8 cellular contexts compared by ENCODE assay signal in genomic region chr9:128635266-128636023, GRCh38. TPM values are rescaled to one million over a fixed set of nuclear protein-coding genes. Genes with fewer than 3 reads are reported as not detected.
DNase-seq lines count a peak whose midpoint lies in the region; ATAC-seq and TF ChIP-seq lines count a peak whose summit lies in the region.

No MANE protein-coding gene starts in this region.

- peak; percentile 40 for TF ChIP-seq CTCF in GM06990 (IDR thresholded peaks at IDR 0.05; ENCODE audit: insufficient read depth, low read length, poor library complexity, severe bottlenecking)
- TF ChIP-seq CTCF in suprapubic skin (IDR thresholded peaks at IDR 0.05), result peak; percentile 81 to 87

- peaks cover 32% of the 10 kb centered on the region for H3K4me1 ChIP-seq in suprapubic skin

- DNase-seq in GM06990 (ENCODE audit: extremely low read depth, insufficient read length), result no peak
- peak; percentile 60 for DNase-seq in NCI-H2107 treated with DMSO at 0.1 percent for 48 hours (lab: John Stamatoyannopoulos, UW; ENCODE audit: unreplicated experiment)
- DNase-seq in T47D (ENCODE audit: low read depth in 1 of 2, low spot score in 1 of 2), result peak; percentile 77 to 96
- peak; percentile 94 for DNase-seq in kidney glomerular epithelial cell (lab: John Stamatoyannopoulos, UW)
- peak; percentile 94 for DNase-seq in suprapubic skin (ENCODE audit: low spot score in 2 of 2)
- no peak for DNase-seq in central memory CD4-positive, alpha-beta T cell
- DNase-seq in T-helper 9 cell, result no peak

- H3K27me3 ChIP-seq in GM06990 (replicated peaks; ENCODE audit: control insufficient read depth, insufficient read depth, low read length) (no peaks in the 10 kb centered on the region), suprapubic skin (no peaks in the 10 kb centered on the region)

- peaks cover 29% of the 10 kb centered on the region for H3K36me3 ChIP-seq in GM06990 (ENCODE audit: control insufficient read depth, insufficient read depth, low read length)
- H3K36me3 ChIP-seq in suprapubic skin, result peaks cover 56% of the 10 kb centered on the region

- peak overlapping the region; percentile 96 for H3K27ac ChIP-seq in suprapubic skin

- no peak for ATAC-seq in GM19328 (IDR thresholded peaks at IDR 0.05; ENCODE audit: unreplicated experiment)

- in situ Hi-C loops in T47D (cut with HindIII; ENCODE audit: low pct_unique_long_range_greater_than_20kb, low sequenced_read_pairs), result no loop called here

- H3K4me3 ChIP-seq in GM06990 (replicated peaks; ENCODE audit: low read depth, low read length), result no peak overlapping the region
- H3K4me3 ChIP-seq in suprapubic skin, result peak overlapping the region; percentile 33

- no peak for TF ChIP-seq EP300 in suprapubic skin (IDR thresholded peaks at IDR 0.05)

- 18% methylated on average over 2 of the region's 20 CpGs for WGBS in suprapubic skin

- no peaks in the 10 kb centered on the region for H3K9me3 ChIP-seq in suprapubic skin

- TF ChIP-seq POLR2A in suprapubic skin (IDR thresholded peaks at IDR 0.05), result no peak

RNA-seq across cellular contexts. Expression of gene DYNC2I2, which starts 21.2 kb away (rescaled TPM):
- 10 to 100 TPM; 43.5 to 52.4 (median 45.8) TPM for total RNA-seq in suprapubic skin

RNA-seq across cellular contexts. Expression of gene SET, which starts 53.6 kb away (rescaled TPM):
- total RNA-seq in suprapubic skin, result 100 to 1,000 TPM; 101 to 166 (median 161) TPM

Comparison
In these comparisons a context has a peak if more than half of its experiments do, and no peak if none do; other contexts are left out.
1. DNase-seq: peak in NCI-H2107 treated with DMSO at 0.1 percent for 48 hours (single experiment), T47D (2 of 2), kidney glomerular epithelial cell (single experiment) and suprapubic skin (2 of 2); none in GM06990 (single experiment), central memory CD4-positive, alpha-beta T cell (single experiment) and T-helper 9 cell (single experiment).